ENCODE assay signal across 16 cellular contexts in genomic region chr17:39716879-39717536, GRCh38. TPM values are rescaled to one million over a fixed set of nuclear protein-coding genes. Genes with fewer than 3 reads are reported as not detected.
DNase-seq lines count a peak whose midpoint lies in the region; ATAC-seq and TF ChIP-seq lines count a peak whose summit lies in the region.
"Had no signal": no experiment of that assay in that cellular context is flagged by ENCODE, and none has a peak within 500 bp of the region (broad histone marks: within the 10 kb centered on the region; RNA-seq: fewer than 3 reads in every experiment).

No MANE protein-coding gene starts in this region.

- H2AFZ ChIP-seq in PC-3 (ENCODE audit: low read length) = no peak overlapping the region

- intact Hi-C loops in PC-3 (cut with micrococcal nuclease) = no loop called here
- intact Hi-C loops in esophagus squamous epithelium (cut with DNase I) = no loop called here
- intact Hi-C loops in lower lobe of right lung (cut with DNase I) = no loop called here
- intact Hi-C loops in posterior vena cava (cut with DNase I) = no loop called here

- ATAC-seq in PC-3 (peak; percentile 35; the same call in 1 of the 2 replicates), lower lobe of right lung (peak; percentile 66 to 91), upper lobe of left lung (ENCODE audit: low FRiP score in 2 of 2) (peak in 1 of 2 donors; percentile 65)
- ATAC-seq: activated T-helper 17 cell treated with anti-CD3 and anti-CD28 coated beads, Interleukin-2, amount 50 U/mL, for 72 hours had no signal

- H3K27ac ChIP-seq in PC-3 (ENCODE audit: low read length) (no peak overlapping the region), esophagus squamous epithelium (peak overlapping the region; percentile 91 to 95 (median 94)), lower lobe of right lung (peak overlapping the region; percentile 36), upper lobe of left lung (peak overlapping the region; percentile 23 to 70 (median 63))

- H3K79me2 ChIP-seq in PC-3 (ENCODE audit: low read length) = no peaks in the 10 kb centered on the region

- no peaks in the 10 kb centered on the region for H3K9me2 ChIP-seq in PC-3 (replicated peaks; ENCODE audit: low read length)

- no TSS peak for BruUV-seq in PC-3 (replicated peaks; lab: Mats Ljungman, UMichigan)

- peak in 1 of 4 donors; percentile 14 for TF ChIP-seq POLR2A in esophagus squamous epithelium (IDR thresholded peaks at IDR 0.05)
- TF ChIP-seq POLR2A in upper lobe of left lung (IDR thresholded peaks at IDR 0.05) = no peak

- DNase-seq in PC-3 = no peak
- DNase-seq in esophagus squamous epithelium (lab: John Stamatoyannopoulos, UW) = no peak
- peak; percentile 54 for DNase-seq in lower lobe of right lung
- DNase-seq in upper lobe of left lung = peak in 1 of 2 donors; percentile 60
- no peak for DNase-seq in activated CD4-positive, alpha-beta T cell treated with anti-CD3 and anti-CD28 coated beads for 48 hours
- DNase-seq in NCI-H82 (lab: John Stamatoyannopoulos, UW) = no peak
- DNase-seq in posterior vena cava (ENCODE audit: low spot score) = no peak
- DNase-seq: activated CD8-positive, alpha-beta memory T cell treated with anti-CD3 and anti-CD28 coated beads for 24 hours; CD4-positive, CD25-positive, alpha-beta regulatory T cell; DMS79 treated with DMSO at 0.1 percent for 48 hours; NCI-H1694 treated with DMSO at 0.1 percent for 48 hours; NCI-H526 treated with DMSO at 0.1 percent for 48 hours; stimulated activated CD4-positive, alpha-beta T cell treated with anti-CD3 and anti-CD28 coated beads, Interleukin-1b, Interleukin-23, amount 100 ng/mL, for 48 hours had no signal

- no peaks in the 10 kb centered on the region for H3F3A ChIP-seq in PC-3 (ENCODE audit: low read length, unreplicated experiment)

- no peaks in the 10 kb centered on the region for H4K20me1 ChIP-seq in PC-3 (ENCODE audit: low read length)

- WGBS in esophagus squamous epithelium, 2 donors = 80 to 83% methylated on average over 6 to 10 of the region's 11 CpGs
- WGBS in upper lobe of left lung, 2 donors = 80 to 82% methylated on average over 7 to 11 of the region's 11 CpGs

- no peak overlapping the region for H3K4me3 ChIP-seq in PC-3 (ENCODE audit: low read length)
- H3K4me3 ChIP-seq in esophagus squamous epithelium = peak overlapping the region in 2 of 4 donors; percentile 1 to 4
- no peak overlapping the region for H3K4me3 ChIP-seq in lower lobe of right lung
- H3K4me3 ChIP-seq in upper lobe of left lung = no peak overlapping the region

- CTCF ChIA-PET in PC-3 (lab: Charles Lee) = no interaction called here

- POLR2A ChIA-PET in PC-3 (lab: Charles Lee; ENCODE audit: unreplicated experiment) = no interaction called here

- no peaks in the 10 kb centered on the region for H3K36me3 ChIP-seq in PC-3 (ENCODE audit: low read depth, low read length)
- H3K36me3 ChIP-seq in esophagus squamous epithelium = peaks cover 9 to 100% (median 14%) of the 10 kb centered on the region in 3 donors
- peaks cover 82% of the 10 kb centered on the region for H3K36me3 ChIP-seq in lower lobe of right lung
- peaks cover 0 to 87% (median 36%) of the 10 kb centered on the region in 4 donors for H3K36me3 ChIP-seq in upper lobe of left lung

- no peak overlapping the region for H3K4me2 ChIP-seq in PC-3 (ENCODE audit: low read length)

- H3K27me3 ChIP-seq in PC-3 (ENCODE audit: low read length) = no peaks in the 10 kb centered on the region
- no peaks in the 10 kb centered on the region for H3K27me3 ChIP-seq in esophagus squamous epithelium
- H3K27me3 ChIP-seq in lower lobe of right lung (ENCODE audit: low read depth) = no peaks in the 10 kb centered on the region
- no peaks in the 10 kb centered on the region for H3K27me3 ChIP-seq in upper lobe of left lung

- TF ChIP-seq EP300 in upper lobe of left lung (IDR thresholded peaks at IDR 0.05) = no peak

- no peak for TF ChIP-seq CTCF in PC-3 (conservative IDR thresholded peaks at IDR 0.05; ENCODE audit: low read depth, low read length)
- TF ChIP-seq CTCF in esophagus squamous epithelium (IDR thresholded peaks at IDR 0.05) = no peak
- TF ChIP-seq CTCF in lower lobe of right lung (IDR thresholded peaks at IDR 0.05) = no peak
- TF ChIP-seq CTCF in upper lobe of left lung (IDR thresholded peaks at IDR 0.05) = no peak

- no peaks in the 10 kb centered on the region for H3K9me3 ChIP-seq in PC-3 (ENCODE audit: low read length)
- H3K9me3 ChIP-seq in esophagus squamous epithelium = no peaks in the 10 kb centered on the region
- no peaks in the 10 kb centered on the region for H3K9me3 ChIP-seq in lower lobe of right lung
- no peaks in the 10 kb centered on the region for H3K9me3 ChIP-seq in upper lobe of left lung

- H3K4me1 ChIP-seq in PC-3 (ENCODE audit: insufficient read depth, low read length) (no peaks in the 10 kb centered on the region), esophagus squamous epithelium (peaks cover 17 to 48% (median 18%) of the 10 kb centered on the region in 3 donors), lower lobe of right lung (no peaks in the 10 kb centered on the region), upper lobe of left lung (peaks cover 0 to 5% (median 2%) of the 10 kb centered on the region in 4 donors)

- H3K9ac ChIP-seq in PC-3 (ENCODE audit: low read length) = no peak overlapping the region

RNA-seq across cellular contexts. Expression of gene MIEN1, which starts 13.3 kb away (rescaled TPM):
- total RNA-seq in PC-3 (2014; rRNA removed) = 52.0 and 57.8 TPM in 2 replicates
- total RNA-seq in esophagus squamous epithelium = 10 to 100 TPM; 44.4 to 55.2 (median 53.2) TPM
- total RNA-seq in lower lobe of right lung = 46.4 TPM
- 10 to 100 TPM; 26.2 to 54.1 (median 43.2) TPM for total RNA-seq in upper lobe of left lung
- 10 to 100 TPM; 27.4 to 33.6 TPM for total RNA-seq in posterior vena cava

RNA-seq across cellular contexts. Expression of gene ERBB2, which starts 17.1 kb away (rescaled TPM):
- total RNA-seq in PC-3 (2014; rRNA removed) (36.2 and 57.1 TPM in 2 replicates), esophagus squamous epithelium (100 to 1,000 TPM in 1 of 4 donors, 10 to 100 TPM in 3; 75.2 to 170 (median 86.5) TPM), lower lobe of right lung (96.1 TPM), upper lobe of left lung (100 to 1,000 TPM in 4 of 6 donors, 10 to 100 TPM in 2; 88.6 to 126 (median 112) TPM), posterior vena cava (10 to 100 TPM; 33.0 to 42.8 TPM)

RNA-seq across cellular contexts. Expression of gene GRB7, which starts 20.7 kb away (rescaled TPM):
- total RNA-seq in PC-3 (2014; rRNA removed) (21.2 and 31.3 TPM in 2 replicates), esophagus squamous epithelium (10 to 100 TPM; 25.1 to 62.1 (median 55.9) TPM), lower lobe of right lung (34.5 TPM), upper lobe of left lung (10 to 100 TPM; 19.9 to 82.8 (median 31.1) TPM), posterior vena cava (not detected)
- total RNA-seq: CD4-positive, CD25-positive, alpha-beta regulatory T cell; pulmonary artery endothelial cell had no signal

RNA-seq across cellular contexts. Expression of gene PGAP3, which starts 29.2 kb away (rescaled TPM):
- total RNA-seq in PC-3 (2014; rRNA removed) (5.9 and 10.3 TPM in 2 replicates), esophagus squamous epithelium (10 to 100 TPM; 10.7 to 34.2 (median 19.2) TPM), lower lobe of right lung (20.7 TPM), upper lobe of left lung (10 to 100 TPM; 15.2 to 64.0 (median 27.9) TPM), posterior vena cava (10 to 100 TPM; 12.0 to 12.3 TPM)

RNA-seq across cellular contexts. Expression of gene PNMT, which starts 48.8 kb away (rescaled TPM):
- total RNA-seq in PC-3 (2014; rRNA removed) (1.2 and 1.4 TPM in 2 replicates), esophagus squamous epithelium (1 to 10 TPM in 2 of 4 donors, under 1 TPM in 2; 0.26 to 8.4 (median 1.3) TPM), lower lobe of right lung (3.9 TPM), upper lobe of left lung (10 to 100 TPM in 3 of 6 donors, 1 to 10 TPM in 3; 3.1 to 21.3 (median 7.0) TPM), posterior vena cava (1 to 10 TPM in 1 of 2 donors, under 1 TPM in 1; 0.62 to 3.1 TPM)
- total RNA-seq: activated T-helper 17 cell treated with anti-CD3 and anti-CD28 coated beads, Interleukin-2, amount 50 U/mL, for 72 hours; kidney epithelial cell; pulmonary artery endothelial cell had no signal

Comparison
In these comparisons a context has a peak if more than half of its experiments do, and no peak if none do; other contexts are left out.
1. RNA of gene GRB7, which starts 20.7 kb away (total RNA-seq): 25.1 to 62.1 TPM in esophagus squamous epithelium, 34.5 TPM in lower lobe of right lung (single experiment), 19.9 to 82.8 TPM in upper lobe of left lung and 21.2 to 31.3 TPM in PC-3; not detected in posterior vena cava; every median in the first group is over 10 times any median in the second.